1 cellular context compared by ENCODE assay signal in the genomic region with DNA sequence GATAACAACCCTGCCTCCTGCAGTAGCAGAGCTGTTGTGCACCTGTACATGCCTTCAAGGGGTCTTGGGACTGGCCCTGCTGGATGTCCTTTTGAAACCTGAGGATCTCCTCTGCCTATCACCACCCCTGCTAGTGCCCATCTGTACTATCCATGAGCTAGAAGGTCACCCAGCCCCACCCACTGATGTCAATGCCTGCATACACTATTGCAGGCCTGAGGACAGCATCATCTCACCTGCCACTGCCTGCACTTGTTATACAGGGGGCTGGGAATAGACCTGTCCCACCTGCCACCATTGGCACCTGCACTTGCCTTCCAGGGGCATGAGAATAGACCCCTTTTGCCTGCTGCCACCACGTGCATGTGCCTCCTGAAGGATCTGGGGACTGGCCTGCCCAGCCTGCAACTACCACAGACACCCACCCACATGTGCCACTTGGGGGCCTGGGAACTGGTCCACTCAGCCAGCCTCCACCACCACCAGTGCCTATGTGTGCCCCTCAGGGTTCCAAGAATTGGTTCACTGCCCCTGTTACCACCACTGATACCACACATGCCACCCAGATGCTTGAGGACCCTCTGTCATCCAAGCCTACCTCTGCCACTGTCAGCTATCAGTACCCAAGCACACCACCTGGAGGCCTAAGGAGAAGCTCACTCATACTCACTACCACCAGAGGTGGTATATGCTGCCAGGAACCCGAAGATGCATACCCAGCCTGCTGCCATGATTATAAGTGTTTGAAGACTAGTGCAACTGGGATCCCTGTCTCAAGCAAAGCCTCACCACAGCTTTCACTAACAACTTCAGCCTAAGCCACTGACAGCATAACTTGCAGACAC.
TF ChIP-seq lines count a peak whose summit lies in the region.

No MANE protein-coding gene starts in this region.

TF ChIP-seq in H1, 55 proteins besides CTCF, POLR2A, EP300 and RAD21:
- no peak for TF ChIP-seq RXRA (IDR thresholded peaks at IDR 0.05; ENCODE audit: insufficient read depth, low read depth, low read length)
